8 cellular contexts compared by ENCODE assay signal in the genomic region with DNA sequence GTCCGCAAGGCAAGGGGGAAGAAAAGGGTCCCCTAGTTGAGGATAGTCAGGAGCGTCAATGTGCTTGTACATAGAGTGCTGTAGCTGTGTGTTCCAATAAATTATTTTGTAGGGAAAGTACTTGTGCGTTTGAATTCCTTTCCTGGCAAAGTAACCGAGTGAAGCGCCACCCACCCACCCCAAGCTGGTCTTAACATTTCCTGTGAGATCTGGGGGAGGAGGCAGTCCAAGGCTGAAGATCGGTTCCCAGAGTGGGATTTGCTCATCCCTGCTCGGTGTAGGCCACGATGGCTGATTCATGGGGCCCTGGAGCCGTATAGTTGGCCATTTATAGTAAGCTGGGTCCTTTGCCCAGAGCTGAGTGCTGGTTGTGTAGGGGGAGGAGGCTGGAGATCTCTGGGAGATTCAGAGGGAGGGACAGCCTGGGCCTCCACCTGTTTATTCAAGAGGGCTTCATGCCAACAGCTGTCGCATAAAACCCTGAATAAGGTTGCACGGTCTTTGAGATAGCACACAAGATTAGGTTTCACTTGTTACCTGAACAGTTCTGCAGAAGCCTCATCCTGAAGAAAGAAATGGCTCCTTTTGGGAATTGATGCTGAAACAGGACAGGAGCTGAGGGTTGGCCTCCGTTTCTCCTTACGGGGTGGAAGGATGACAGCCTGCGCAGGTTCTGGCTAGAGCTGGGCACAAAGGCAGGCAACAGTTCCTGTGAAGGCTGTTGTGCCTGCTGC. TPM values are rescaled to one million over a fixed set of nuclear protein-coding genes. Genes with fewer than 3 reads are reported as not detected.
DNase-seq lines count a peak whose midpoint lies in the region; ATAC-seq and TF ChIP-seq lines count a peak whose summit lies in the region.

No MANE protein-coding gene starts in this region.

- H3K4me3 ChIP-seq in parathyroid adenoma (ENCODE audit: low read depth, low read length), result peak overlapping the region; percentile 100

- H3K27ac Mint-ChIP-seq in IgD-negative memory B cell (peak overlapping the region; percentile 87 to 100 (median 95)), WTC11 (peak overlapping the region; percentile 94)

- CTCF ChIA-PET in WTC11 (lab: Charles Lee), result interaction anchor here (0.5 to 4.7 kb wide), 4 partner anchors 26 to 206 kb away, joined by 3 to 21 read pairs (median 3); no protein-coding TSS in a partner anchor

- H3K9me3 Mint-ChIP-seq in IgD-negative memory B cell (peaks cover 0 to 2% (median 0%) of the 10 kb centered on the region in 3 donors), WTC11 (no peaks in the 10 kb centered on the region)

- H3K27ac ChIP-seq in parathyroid adenoma, result peak overlapping the region; percentile 100

- H3K4me3 Mint-ChIP-seq in IgD-negative memory B cell (peak overlapping the region; percentile 85 to 99 (median 96)), WTC11 (peak overlapping the region; percentile 95)

- H3K36me3 Mint-ChIP-seq in IgD-negative memory B cell (peaks cover 4% of the 10 kb centered on the region), WTC11 (peaks cover 44% of the 10 kb centered on the region)

- H3K9ac ChIP-seq in parathyroid adenoma, result peak overlapping the region; percentile 11

- DNase-seq in DMS53 treated with DMSO at 0.1 percent for 48 hours (lab: John Stamatoyannopoulos, UW; ENCODE audit: unreplicated experiment), result peak; percentile 63
- DNase-seq in WTC11 (ENCODE audit: low spot score), result no peak
- peak; percentile 67 for DNase-seq in fibroblast of peridontal ligament (ENCODE audit: extremely low read depth)
- no peak for DNase-seq in T-helper 9 cell
- DNase-seq in dedifferentiated amniotic fluid mesenchymal stem cell (ENCODE audit: extremely low spot score), result no peak

- peaks cover 27% of the 10 kb centered on the region for H3K4me1 ChIP-seq in parathyroid adenoma

- TF ChIP-seq CTCF in WTC11 (IDR thresholded peaks at IDR 0.05) (no peak), parathyroid adenoma (IDR thresholded peaks at IDR 0.05) (no peak)

- POLR2A ChIA-PET in WTC11 (lab: Charles Lee), result interaction anchor here (0.6 to 2.4 kb wide), 5 partner anchors 10 to 1723 kb away, joined by 3 to 8 read pairs (median 6); a partner anchor contains a TSS

- H3K27me3 Mint-ChIP-seq in IgD-negative memory B cell (no peaks in the 10 kb centered on the region), WTC11 (ENCODE audit: low read depth) (peaks cover 8% of the 10 kb centered on the region)

- H3K9me3 ChIP-seq in parathyroid adenoma (ENCODE audit: control insufficient read depth, low read length), result no peaks in the 10 kb centered on the region

- H3K4me2 ChIP-seq in parathyroid adenoma (ENCODE audit: low read length), result peak overlapping the region; percentile 91

- H2AFZ ChIP-seq in parathyroid adenoma, result no peak overlapping the region

- ATAC-seq in WTC11 (no peak), HG03565 (IDR thresholded peaks at IDR 0.05; ENCODE audit: unreplicated experiment) (no peak)

- H3K4me1 Mint-ChIP-seq in IgD-negative memory B cell, result peaks cover 36 to 49% (median 40%) of the 10 kb centered on the region in 3 donors
- H3K4me1 Mint-ChIP-seq in WTC11, result peaks cover 48% of the 10 kb centered on the region

- peaks cover 15% of the 10 kb centered on the region for H3K79me2 ChIP-seq in parathyroid adenoma

- H3K27me3 ChIP-seq in parathyroid adenoma (ENCODE audit: control insufficient read depth, insufficient read depth, low read length), result no peaks in the 10 kb centered on the region

- H3K36me3 ChIP-seq in parathyroid adenoma (ENCODE audit: control insufficient read depth, insufficient read depth, low read length), result no peaks in the 10 kb centered on the region

TF ChIP-seq in WTC11, 78 proteins besides CTCF, POLR2A, EP300 and RAD21 (continues in another document):
- peak; percentile 97 for TF ChIP-seq PRRX2 (CRISPR knock-in tag; IDR thresholded peaks at IDR 0.05)
- TF ChIP-seq, protein P1, sequence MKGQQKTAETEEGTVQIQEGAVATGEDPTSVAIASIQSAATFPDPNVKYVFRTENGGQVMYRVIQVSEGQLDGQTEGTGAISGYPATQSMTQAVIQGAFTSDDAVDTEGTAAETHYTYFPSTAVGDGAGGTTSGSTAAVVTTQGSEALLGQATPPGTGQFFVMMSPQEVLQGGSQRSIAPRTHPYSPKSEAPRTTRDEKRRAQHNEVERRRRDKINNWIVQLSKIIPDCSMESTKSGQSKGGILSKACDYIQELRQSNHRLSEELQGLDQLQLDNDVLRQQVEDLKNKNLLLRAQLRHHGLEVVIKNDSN (CRISPR knock-in tag; IDR thresholded peaks at IDR 0.05), result no peak
- TF ChIP-seq SMAD3 (CRISPR knock-in tag; IDR thresholded peaks at IDR 0.05; ENCODE audit: borderline replicate concordance), result no peak
- TF ChIP-seq, protein P2, sequence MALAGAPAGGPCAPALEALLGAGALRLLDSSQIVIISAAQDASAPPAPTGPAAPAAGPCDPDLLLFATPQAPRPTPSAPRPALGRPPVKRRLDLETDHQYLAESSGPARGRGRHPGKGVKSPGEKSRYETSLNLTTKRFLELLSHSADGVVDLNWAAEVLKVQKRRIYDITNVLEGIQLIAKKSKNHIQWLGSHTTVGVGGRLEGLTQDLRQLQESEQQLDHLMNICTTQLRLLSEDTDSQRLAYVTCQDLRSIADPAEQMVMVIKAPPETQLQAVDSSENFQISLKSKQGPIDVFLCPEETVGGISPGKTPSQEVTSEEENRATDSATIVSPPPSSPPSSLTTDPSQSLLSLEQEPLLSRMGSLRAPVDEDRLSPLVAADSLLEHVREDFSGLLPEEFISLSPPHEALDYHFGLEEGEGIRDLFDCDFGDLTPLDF (CRISPR knock-in tag; IDR thresholded peaks at IDR 0.05), result no peak
- peak; percentile 83; the same call in 1 of the 2 replicates for TF ChIP-seq NFATC4 (CRISPR knock-in tag; IDR thresholded peaks at IDR 0.05)
- no peak for TF ChIP-seq SP1 (CRISPR knock-in tag; conservative IDR thresholded peaks at IDR 0.05)
- peak; percentile 93 for TF ChIP-seq ZNF671 (CRISPR knock-in tag; IDR thresholded peaks at IDR 0.05)
- no peak for TF ChIP-seq TEAD1 (CRISPR knock-in tag; IDR thresholded peaks at IDR 0.05)
- TF ChIP-seq NFYB (CRISPR knock-in tag; conservative IDR thresholded peaks at IDR 0.05; ENCODE audit: low read depth), result no peak
- no peak for TF ChIP-seq FOXP1 (CRISPR knock-in tag; IDR thresholded peaks at IDR 0.05; ENCODE audit: borderline replicate concordance)
- no peak for TF ChIP-seq CBFB (CRISPR knock-in tag; IDR thresholded peaks at IDR 0.05; ENCODE audit: low read depth)
- TF ChIP-seq, protein P3, sequence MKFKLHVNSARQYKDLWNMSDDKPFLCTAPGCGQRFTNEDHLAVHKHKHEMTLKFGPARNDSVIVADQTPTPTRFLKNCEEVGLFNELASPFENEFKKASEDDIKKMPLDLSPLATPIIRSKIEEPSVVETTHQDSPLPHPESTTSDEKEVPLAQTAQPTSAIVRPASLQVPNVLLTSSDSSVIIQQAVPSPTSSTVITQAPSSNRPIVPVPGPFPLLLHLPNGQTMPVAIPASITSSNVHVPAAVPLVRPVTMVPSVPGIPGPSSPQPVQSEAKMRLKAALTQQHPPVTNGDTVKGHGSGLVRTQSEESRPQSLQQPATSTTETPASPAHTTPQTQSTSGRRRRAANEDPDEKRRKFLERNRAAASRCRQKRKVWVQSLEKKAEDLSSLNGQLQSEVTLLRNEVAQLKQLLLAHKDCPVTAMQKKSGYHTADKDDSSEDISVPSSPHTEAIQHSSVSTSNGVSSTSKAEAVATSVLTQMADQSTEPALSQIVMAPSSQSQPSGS (CRISPR knock-in tag; IDR thresholded peaks at IDR 0.05; ENCODE audit: borderline replicate concordance, low read depth), result no peak
- no peak for TF ChIP-seq FOXJ3 (CRISPR knock-in tag; IDR thresholded peaks at IDR 0.05; ENCODE audit: borderline replicate concordance)
- TF ChIP-seq, protein P4, sequence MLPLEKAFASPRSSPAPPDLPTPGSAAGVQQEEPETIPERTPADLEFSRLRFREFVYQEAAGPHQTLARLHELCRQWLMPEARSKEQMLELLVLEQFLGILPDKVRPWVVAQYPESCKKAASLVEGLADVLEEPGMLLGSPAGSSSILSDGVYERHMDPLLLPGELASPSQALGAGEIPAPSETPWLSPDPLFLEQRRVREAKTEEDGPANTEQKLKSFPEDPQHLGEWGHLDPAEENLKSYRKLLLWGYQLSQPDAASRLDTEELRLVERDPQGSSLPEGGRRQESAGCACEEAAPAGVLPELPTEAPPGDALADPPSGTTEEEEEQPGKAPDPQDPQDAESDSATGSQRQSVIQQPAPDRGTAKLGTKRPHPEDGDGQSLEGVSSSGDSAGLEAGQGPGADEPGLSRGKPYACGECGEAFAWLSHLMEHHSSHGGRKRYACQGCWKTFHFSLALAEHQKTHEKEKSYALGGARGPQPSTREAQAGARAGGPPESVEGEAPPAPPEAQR (CRISPR knock-in tag; IDR thresholded peaks at IDR 0.05), result no peak
- TF ChIP-seq, protein P5, sequence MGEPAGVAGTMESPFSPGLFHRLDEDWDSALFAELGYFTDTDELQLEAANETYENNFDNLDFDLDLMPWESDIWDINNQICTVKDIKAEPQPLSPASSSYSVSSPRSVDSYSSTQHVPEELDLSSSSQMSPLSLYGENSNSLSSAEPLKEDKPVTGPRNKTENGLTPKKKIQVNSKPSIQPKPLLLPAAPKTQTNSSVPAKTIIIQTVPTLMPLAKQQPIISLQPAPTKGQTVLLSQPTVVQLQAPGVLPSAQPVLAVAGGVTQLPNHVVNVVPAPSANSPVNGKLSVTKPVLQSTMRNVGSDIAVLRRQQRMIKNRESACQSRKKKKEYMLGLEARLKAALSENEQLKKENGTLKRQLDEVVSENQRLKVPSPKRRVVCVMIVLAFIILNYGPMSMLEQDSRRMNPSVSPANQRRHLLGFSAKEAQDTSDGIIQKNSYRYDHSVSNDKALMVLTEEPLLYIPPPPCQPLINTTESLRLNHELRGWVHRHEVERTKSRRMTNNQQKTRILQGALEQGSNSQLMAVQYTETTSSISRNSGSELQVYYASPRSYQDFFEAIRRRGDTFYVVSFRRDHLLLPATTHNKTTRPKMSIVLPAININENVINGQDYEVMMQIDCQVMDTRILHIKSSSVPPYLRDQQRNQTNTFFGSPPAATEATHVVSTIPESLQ (CRISPR knock-in tag; IDR thresholded peaks at IDR 0.05), result no peak

RNA-seq across cellular contexts. Expression of a gene that starts 2.4 kb away (rescaled TPM):
- polyA plus RNA-seq in IgD-negative memory B cell, result 186 TPM
- total RNA-seq in WTC11 (2021), result 361 to 460 TPM (median 371 TPM) in 3 replicates

RNA-seq across cellular contexts. Expression of a gene that starts 9.8 kb away (rescaled TPM):
- 156 TPM for polyA plus RNA-seq in IgD-negative memory B cell
- 88.9 to 102 TPM (median 89.0 TPM) in 3 replicates for total RNA-seq in WTC11 (2021)

RNA-seq across cellular contexts. Expression of a gene that starts 20.6 kb away (rescaled TPM):
- 24.8 TPM for polyA plus RNA-seq in IgD-negative memory B cell
- total RNA-seq in WTC11 (2021), result 31.5 to 38.7 TPM (median 31.9 TPM) in 3 replicates

RNA-seq across cellular contexts. Expression of a gene that starts 47.8 kb away (rescaled TPM):
- 0.04 TPM for polyA plus RNA-seq in IgD-negative memory B cell
- 2.1 to 2.9 TPM (median 2.3 TPM) in 3 replicates for total RNA-seq in WTC11 (2021)

Comparison
In these comparisons a context has a peak if more than half of its experiments do, and no peak if none do; other contexts are left out.
1. DNase-seq: peak in DMS53 treated with DMSO at 0.1 percent for 48 hours (single experiment) and fibroblast of peridontal ligament (single experiment); none in WTC11 (single experiment), T-helper 9 cell (single experiment) and dedifferentiated amniotic fluid mesenchymal stem cell (single experiment).